In the genomic region with DNA sequence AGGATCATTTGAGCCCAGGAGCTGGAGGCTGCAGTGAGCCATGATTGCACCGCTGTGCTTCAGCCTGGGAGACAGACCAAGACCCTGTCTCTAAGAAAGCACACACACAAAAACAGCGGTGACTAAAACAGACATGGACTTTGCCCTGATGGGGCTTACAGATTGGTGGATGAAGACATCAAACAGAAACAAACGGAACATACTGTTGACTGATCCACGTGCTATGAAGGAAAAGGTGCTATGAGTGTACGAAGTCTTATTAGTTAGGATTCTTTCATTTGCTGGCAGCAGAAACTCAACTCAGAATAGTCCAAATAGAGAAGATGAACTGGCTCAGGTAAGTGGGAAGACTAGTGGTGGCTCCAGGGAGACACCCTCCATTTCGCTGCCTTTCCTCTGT, we compare ENCODE assay signal across 7 cellular contexts.
"Had no signal": no experiment of that assay in that cellular context is flagged by ENCODE, and none has a peak within 500 bp of the region (broad histone marks: within the 10 kb centered on the region; RNA-seq: fewer than 3 reads in every experiment).

No MANE protein-coding gene starts in this region.

- ATAC-seq: K562 had no signal

- H2AFZ ChIP-seq: GM23248 had no signal

- FAIRE-seq: K562 had no signal

- DNase-seq: GM23248, GOT3, H7, IMR-90, KG1 had no signal

- H3K36me3 ChIP-seq: HAP-1 had no signal

- H3K4me1 ChIP-seq: HAP-1 had no signal

- H3K9me3 ChIP-seq: HAP-1 had no signal

- H3K4me3 ChIP-seq: GM23248, HAP-1, K562 had no signal

- H3K9ac ChIP-seq: GM23248 had no signal

- H3K27ac ChIP-seq: GM23248 had no signal
